ENCODE assay signal across 9 cellular contexts in the genomic region with DNA sequence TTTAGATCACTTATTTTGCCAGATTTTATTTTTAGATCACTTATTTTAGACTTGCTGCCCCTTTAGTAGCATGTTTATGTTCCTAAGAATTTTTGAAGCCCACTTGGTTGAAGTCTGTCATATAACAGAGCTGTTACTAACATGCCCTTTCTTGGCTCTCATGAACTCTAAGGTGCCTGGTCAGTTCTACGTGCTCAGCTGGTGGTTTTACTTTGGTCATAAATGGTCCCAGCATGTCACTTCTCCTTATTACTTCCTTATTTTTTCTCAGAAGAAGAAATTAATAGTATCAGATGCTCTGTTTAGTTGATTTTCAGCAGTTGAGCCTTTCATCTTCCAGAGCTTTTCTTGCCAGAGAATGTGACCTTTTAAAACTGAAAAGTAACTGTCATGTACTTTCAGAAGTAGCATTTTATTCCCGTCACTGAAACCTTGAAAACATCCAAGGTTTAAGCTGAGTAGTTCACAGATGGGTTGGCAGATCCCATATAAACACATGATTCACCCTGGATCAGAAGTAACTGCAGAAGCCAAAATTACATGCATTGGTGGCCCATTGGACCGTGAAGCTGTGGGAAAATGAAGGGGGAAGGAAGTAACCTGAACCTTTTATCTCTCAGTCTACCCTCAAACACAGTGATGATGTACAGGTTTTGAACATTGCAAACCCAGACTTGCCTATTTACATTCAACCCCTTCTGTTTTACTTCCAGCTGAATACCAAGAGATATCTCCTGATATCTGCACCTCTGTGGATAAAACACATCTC. TPM values are rescaled to one million over a fixed set of nuclear protein-coding genes. Genes with fewer than 3 reads are reported as not detected.
DNase-seq lines count a peak whose midpoint lies in the region; ATAC-seq and TF ChIP-seq lines count a peak whose summit lies in the region.
"Had no signal": no experiment of that assay in that cellular context is flagged by ENCODE, and none has a peak within 500 bp of the region (broad histone marks: within the 10 kb centered on the region; RNA-seq: fewer than 3 reads in every experiment).

No MANE protein-coding gene starts in this region.

- no peaks in the 10 kb centered on the region for H3F3A ChIP-seq in GM23338 (replicated peaks; ENCODE audit: low read depth)

- no peak overlapping the region for H3K27ac Mint-ChIP-seq in GM23338

- ATAC-seq in GM18861 (IDR thresholded peaks at IDR 0.05; ENCODE audit: unreplicated experiment) (peak; percentile 65), HG03066 (IDR thresholded peaks at IDR 0.05; ENCODE audit: low read depth, unreplicated experiment) (peak; percentile 87), GM23338 (no peak)

- H3K36me3 Mint-ChIP-seq in GM23338 (ENCODE audit: low read depth), result peaks cover 7% of the 10 kb centered on the region; the same call in 2 of the 3 replicates

- no peak overlapping the region for H3K4me3 Mint-ChIP-seq in GM23338

- H3K79me2 ChIP-seq in GM23338 (replicated peaks; ENCODE audit: insufficient read depth), result no peaks in the 10 kb centered on the region

- no peaks in the 10 kb centered on the region for H3K27me3 ChIP-seq in HAP-1 (ENCODE audit: low read depth)
- H3K27me3 ChIP-seq in GM23338 (ENCODE audit: insufficient read depth), result no peaks in the 10 kb centered on the region

- TF ChIP-seq CTCF in VCaP (conservative IDR thresholded peaks at IDR 0.05) (no peak), GM23338 (conservative IDR thresholded peaks at IDR 0.05; ENCODE audit: low read depth in 2 of 2) (no peak)

- no peaks in the 10 kb centered on the region for H3K4me1 Mint-ChIP-seq in GM23338

- no peak overlapping the region for H2AFZ ChIP-seq in GM23338

- no peaks in the 10 kb centered on the region for H3K9me3 ChIP-seq in HAP-1

- DNase-seq in mucosa of gallbladder (ENCODE audit: low spot score) (peak; percentile 22), HAP-1 (ENCODE audit: low spot score in 2 of 2) (no peak), UCSD-AML1 (lab: John Stamatoyannopoulos, UW; ENCODE audit: unreplicated experiment) (no peak), GM23338 (ENCODE audit: low spot score) (no peak), posterior vena cava (ENCODE audit: low spot score) (no peak)

- H3K4me2 ChIP-seq in GM23338, result no peak overlapping the region

- peaks cover 4% of the 10 kb centered on the region for H3K27me3 Mint-ChIP-seq in GM23338 (ENCODE audit: insufficient read depth, low read depth, poor library complexity)

- no peaks in the 10 kb centered on the region for H3K4me1 ChIP-seq in HAP-1
- H3K4me1 ChIP-seq in GM23338 (ENCODE audit: insufficient read depth), result no peaks in the 10 kb centered on the region

- intact Hi-C loops in posterior vena cava (cut with DNase I), result no loop called here

- H3K9me3 Mint-ChIP-seq in GM23338, result no peaks in the 10 kb centered on the region

- no peaks in the 10 kb centered on the region for H3K9me2 ChIP-seq in GM23338 (ENCODE audit: insufficient read depth)

- no peaks in the 10 kb centered on the region for H4K20me1 ChIP-seq in GM23338 (replicated peaks; ENCODE audit: insufficient read depth)

- peaks cover 6% of the 10 kb centered on the region; the same call in 1 of the 2 replicates for H3K36me3 ChIP-seq in HAP-1 (replicated peaks)
- no peaks in the 10 kb centered on the region for H3K36me3 ChIP-seq in GM23338 (ENCODE audit: insufficient read depth)

- peak overlapping the region; percentile 7; the same call in 1 of the 2 replicates for H3K27ac ChIP-seq in VCaP
- no peak overlapping the region for H3K27ac ChIP-seq in GM23338 (ENCODE audit: low read depth)

- in situ Hi-C loops in HAP-1 (cut with MboI; ENCODE audit: low sequenced_read_pairs), result no loop called here

- H3K4me3 ChIP-seq in HAP-1 (no peak overlapping the region), GM23338 (no peak overlapping the region)

TF ChIP-seq in GM23338, 12 proteins besides CTCF, POLR2A, EP300 and RAD21 (continues in another document):
- no peak for TF ChIP-seq EZH2phosphoT487 (IDR thresholded peaks at IDR 0.05; ENCODE audit: unreplicated experiment)
- TF ChIP-seq, protein P1, sequence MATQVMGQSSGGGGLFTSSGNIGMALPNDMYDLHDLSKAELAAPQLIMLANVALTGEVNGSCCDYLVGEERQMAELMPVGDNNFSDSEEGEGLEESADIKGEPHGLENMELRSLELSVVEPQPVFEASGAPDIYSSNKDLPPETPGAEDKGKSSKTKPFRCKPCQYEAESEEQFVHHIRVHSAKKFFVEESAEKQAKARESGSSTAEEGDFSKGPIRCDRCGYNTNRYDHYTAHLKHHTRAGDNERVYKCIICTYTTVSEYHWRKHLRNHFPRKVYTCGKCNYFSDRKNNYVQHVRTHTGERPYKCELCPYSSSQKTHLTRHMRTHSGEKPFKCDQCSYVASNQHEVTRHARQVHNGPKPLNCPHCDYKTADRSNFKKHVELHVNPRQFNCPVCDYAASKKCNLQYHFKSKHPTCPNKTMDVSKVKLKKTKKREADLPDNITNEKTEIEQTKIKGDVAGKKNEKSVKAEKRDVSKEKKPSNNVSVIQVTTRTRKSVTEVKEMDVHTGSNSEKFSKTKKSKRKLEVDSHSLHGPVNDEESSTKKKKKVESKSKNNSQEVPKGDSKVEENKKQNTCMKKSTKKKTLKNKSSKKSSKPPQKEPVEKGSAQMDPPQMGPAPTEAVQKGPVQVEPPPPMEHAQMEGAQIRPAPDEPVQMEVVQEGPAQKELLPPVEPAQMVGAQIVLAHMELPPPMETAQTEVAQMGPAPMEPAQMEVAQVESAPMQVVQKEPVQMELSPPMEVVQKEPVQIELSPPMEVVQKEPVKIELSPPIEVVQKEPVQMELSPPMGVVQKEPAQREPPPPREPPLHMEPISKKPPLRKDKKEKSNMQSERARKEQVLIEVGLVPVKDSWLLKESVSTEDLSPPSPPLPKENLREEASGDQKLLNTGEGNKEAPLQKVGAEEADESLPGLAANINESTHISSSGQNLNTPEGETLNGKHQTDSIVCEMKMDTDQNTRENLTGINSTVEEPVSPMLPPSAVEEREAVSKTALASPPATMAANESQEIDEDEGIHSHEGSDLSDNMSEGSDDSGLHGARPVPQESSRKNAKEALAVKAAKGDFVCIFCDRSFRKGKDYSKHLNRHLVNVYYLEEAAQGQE (IDR thresholded peaks at IDR 0.05; ENCODE audit: unreplicated experiment), result no peak
- no peak for TF ChIP-seq POLR2AphosphoS5 (IDR thresholded peaks at IDR 0.05; ENCODE audit: low read depth)
- no peak for TF ChIP-seq JUNB (IDR thresholded peaks at IDR 0.05; ENCODE audit: unreplicated experiment)
- TF ChIP-seq NANOG (IDR thresholded peaks at IDR 0.05; ENCODE audit: borderline replicate concordance), result no peak
- TF ChIP-seq EZH2 (IDR thresholded peaks at IDR 0.05; ENCODE audit: low read depth, unreplicated experiment), result no peak
- TF ChIP-seq ZNF114 (CRISPR knock-in tag; IDR thresholded peaks at IDR 0.05), result no peak
- TF ChIP-seq, protein P2, sequence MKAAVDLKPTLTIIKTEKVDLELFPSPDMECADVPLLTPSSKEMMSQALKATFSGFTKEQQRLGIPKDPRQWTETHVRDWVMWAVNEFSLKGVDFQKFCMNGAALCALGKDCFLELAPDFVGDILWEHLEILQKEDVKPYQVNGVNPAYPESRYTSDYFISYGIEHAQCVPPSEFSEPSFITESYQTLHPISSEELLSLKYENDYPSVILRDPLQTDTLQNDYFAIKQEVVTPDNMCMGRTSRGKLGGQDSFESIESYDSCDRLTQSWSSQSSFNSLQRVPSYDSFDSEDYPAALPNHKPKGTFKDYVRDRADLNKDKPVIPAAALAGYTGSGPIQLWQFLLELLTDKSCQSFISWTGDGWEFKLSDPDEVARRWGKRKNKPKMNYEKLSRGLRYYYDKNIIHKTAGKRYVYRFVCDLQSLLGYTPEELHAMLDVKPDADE (IDR thresholded peaks at IDR 0.05), result no peak
- no peak for TF ChIP-seq ZNF331 (CRISPR knock-in tag; IDR thresholded peaks at IDR 0.05; ENCODE audit: low read depth)
- no peak for TF ChIP-seq STAT1 (IDR thresholded peaks at IDR 0.05; ENCODE audit: unreplicated experiment)

RNA-seq across cellular contexts. Expression of a gene that starts 50.5 kb away (rescaled TPM):
- total RNA-seq in mucosa of gallbladder, result 2.8 TPM
- total RNA-seq in GM23338 (2014; rRNA removed; shearing (Covaris generic)), result 2.2 and 2.5 TPM in 2 replicates
- 1.3 and 1.7 TPM in 2 replicates for polyA plus RNA-seq in GM23338 (2016; fragmentation: Nextera tagmentation; extraction: Ambion mirVana)
- total RNA-seq in posterior vena cava, result 1 to 10 TPM; 1.6 to 2.1 TPM
- polyA plus RNA-seq: neural cell had no signal
